20 cellular contexts compared by ENCODE assay signal in the genomic region with DNA sequence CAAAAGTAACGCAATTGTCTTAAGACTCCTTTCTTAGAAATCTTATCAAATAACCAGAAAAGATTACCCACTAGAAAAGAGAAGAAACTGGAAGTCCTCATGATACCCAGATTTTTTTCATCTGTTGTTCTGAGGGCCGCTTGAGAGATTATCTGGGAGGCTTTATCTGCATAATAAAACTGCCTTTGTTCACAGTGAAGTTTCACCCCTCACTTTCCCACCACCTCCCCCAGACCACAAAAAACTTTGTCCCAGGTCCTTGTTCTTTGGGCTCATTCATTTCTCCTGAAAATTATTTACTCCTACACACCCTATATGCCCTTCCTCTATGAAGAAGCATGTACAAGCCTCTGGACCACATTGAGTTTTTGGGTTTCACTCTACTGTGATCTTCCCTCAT.
DNase-seq lines count a peak whose midpoint lies in the region; ATAC-seq and TF ChIP-seq lines count a peak whose summit lies in the region.
"Had no signal": no experiment of that assay in that cellular context is flagged by ENCODE, and none has a peak within 500 bp of the region (broad histone marks: within the 10 kb centered on the region; RNA-seq: fewer than 3 reads in every experiment).

No MANE protein-coding gene starts in this region.

- H2BK12ac ChIP-seq in H9 (ENCODE audit: insufficient read length, low read depth, low read length): no peak overlapping the region

- peaks cover 50 to 54% of the 10 kb centered on the region in 2 experiments for H3K4me1 Mint-ChIP-seq in H9

- H3K79me2 ChIP-seq in H9 (ENCODE audit: insufficient read depth, low read length) (no peaks in the 10 kb centered on the region), smooth muscle cell (ENCODE audit: low read depth) (no peaks in the 10 kb centered on the region), osteoblast (ENCODE audit: insufficient read depth, low read length) (no peaks in the 10 kb centered on the region)

- no peak overlapping the region for H4K8ac ChIP-seq in H9 (replicated peaks; ENCODE audit: insufficient read length, low read depth, low read length)

- no peak overlapping the region for H4K91ac ChIP-seq in H9 (ENCODE audit: insufficient read length, low read depth, low read length)

- H3T11ph ChIP-seq in H9 (ENCODE audit: low read length): no peak overlapping the region

- H3K23me2 ChIP-seq in H9 (ENCODE audit: insufficient read length, low read depth, low read length, poor library complexity, severe bottlenecking): no peaks in the 10 kb centered on the region

- DNase-seq in H9 (no peak), NT2/D1 (ENCODE audit: low read depth, low spot score) (peak; percentile 65), smooth muscle cell (lab: John Stamatoyannopoulos, UW; ENCODE audit: unreplicated experiment) (no peak), osteoblast (ENCODE audit: insufficient read length, low spot score, missing footprints) (no peak), KG1 (lab: John Stamatoyannopoulos, UW) (no peak)
- DNase-seq: AML-193; CD4-positive, alpha-beta T cell; DMS53; GOT3; KBM-7; MM.1S; NCI-H2029; NCI-H446; NCI-H524 treated with DMSO at 0.1 percent for 48 hours; NCI-H774; Right ventricle myocardium superior; RPMI8226 had no signal

- H3K23ac ChIP-seq in H9 (ENCODE audit: insufficient read length, low read depth, low read length): no peak overlapping the region

- H3K9me3 ChIP-seq in H9 (ENCODE audit: control insufficient read depth, low read depth, low read length) (no peaks in the 10 kb centered on the region), NT2/D1 (ENCODE audit: insufficient read depth, low read length) (no peaks in the 10 kb centered on the region), iPS-18a (ENCODE audit: control insufficient read depth, low read depth, low read length) (no peaks in the 10 kb centered on the region), smooth muscle cell (replicated peaks; ENCODE audit: low read depth) (no peaks in the 10 kb centered on the region), osteoblast (ENCODE audit: low read depth, low read length) (peaks cover 2% of the 10 kb centered on the region)
- H3K9me3 ChIP-seq: BLaER1 treated with 17β-estradiol and CSF1 and Interleukin-3, amounts not matched to agents 10 nM and 100 nM had no signal

- no peaks in the 10 kb centered on the region for H4K20me1 ChIP-seq in H9 (ENCODE audit: control insufficient read depth, insufficient read depth, insufficient read length)
- no peaks in the 10 kb centered on the region for H4K20me1 ChIP-seq in smooth muscle cell (ENCODE audit: low read depth)
- no peaks in the 10 kb centered on the region for H4K20me1 ChIP-seq in osteoblast (ENCODE audit: insufficient read depth, low read length)
- H4K20me1 ChIP-seq: BLaER1 treated with 17β-estradiol and CSF1 and Interleukin-3, amounts not matched to agents 10 nM and 100 nM had no signal

- H2AFZ ChIP-seq in H9 (ENCODE audit: low read length) (peak overlapping the region; percentile 85), smooth muscle cell (ENCODE audit: low read depth) (peak overlapping the region; percentile 46), osteoblast (ENCODE audit: low read length) (no peak overlapping the region)

- no peak for ATAC-seq in HG03354 (IDR thresholded peaks at IDR 0.05; ENCODE audit: poor library complexity, severe bottlenecking, unreplicated experiment)

- H3K9ac ChIP-seq in H9 (ENCODE audit: extremely low read depth, insufficient read length, low read length) (no peak overlapping the region), NT2/D1 (ENCODE audit: insufficient read length, low read depth) (no peak overlapping the region), iPS-18a (ENCODE audit: low read length) (peak overlapping the region; percentile 11), smooth muscle cell (ENCODE audit: low read depth) (no peak overlapping the region)
- H3K9ac ChIP-seq: BLaER1 treated with 17β-estradiol and CSF1 and Interleukin-3, amounts not matched to agents 10 nM and 100 nM had no signal

- peaks cover 0 to 1% (median 0%) of the 10 kb centered on the region in 3 experiments; a peak in 2 of 7 replicates for H3K36me3 Mint-ChIP-seq in H9 (ENCODE audit: insufficient read depth in 1 of 3, low read depth in 3 of 3)

- no CpG with 5 or more reads among the region's 2 CpGs for WGBS in H9 (ENCODE audit: extremely low coverage, insufficient read length, low lambda C conversion rate)
- WGBS in smooth muscle cell (ENCODE audit: low lambda C conversion rate): 43% methylated on average over 2 of the region's 2 CpGs

- no peak overlapping the region for H2BK5ac ChIP-seq in H9 (ENCODE audit: insufficient read length, low read length)

- H3K4ac ChIP-seq in H9 (ENCODE audit: low read depth, low read length): no peak overlapping the region

- H3K9me3 Mint-ChIP-seq in H9: no peaks in the 10 kb centered on the region; a peak in 2 of 5 replicates

- no peaks in the 10 kb centered on the region for H3K79me1 ChIP-seq in H9 (ENCODE audit: insufficient read depth, low read depth, low read length, poor library complexity, severe bottlenecking)

- peak overlapping the region; percentile 85 to 97 (median 95) for H3K27ac Mint-ChIP-seq in H9
- H3K27ac Mint-ChIP-seq: CD4-positive, alpha-beta T cell had no signal

- no peaks in the 10 kb centered on the region; the same call in 1 of the 2 replicates for H3K27me3 Mint-ChIP-seq in H9 (ENCODE audit: low read depth)
- H3K27me3 Mint-ChIP-seq: CD4-positive, alpha-beta T cell had no signal

- H2BK20ac ChIP-seq in H9 (ENCODE audit: low read depth, low read length, poor library complexity, severe bottlenecking): no peak overlapping the region

- no peaks in the 10 kb centered on the region for H3K27me3 ChIP-seq in H9 (ENCODE audit: insufficient read depth, low read length)
- H3K27me3 ChIP-seq in NT2/D1 (ENCODE audit: insufficient read depth, insufficient read length): no peaks in the 10 kb centered on the region
- H3K27me3 ChIP-seq in iPS-18a (ENCODE audit: control insufficient read depth, insufficient read depth, low read length): no peaks in the 10 kb centered on the region
- no peaks in the 10 kb centered on the region for H3K27me3 ChIP-seq in smooth muscle cell (ENCODE audit: low read depth)
- H3K27me3 ChIP-seq in osteoblast (ENCODE audit: insufficient read depth, low read length): no peaks in the 10 kb centered on the region
- H3K27me3 ChIP-seq: BLaER1 treated with 17β-estradiol and CSF1 and Interleukin-3, amounts not matched to agents 10 nM and 100 nM had no signal

- H3K27ac ChIP-seq in H9 (ENCODE audit: insufficient read length, low read depth, low read length) (peak overlapping the region; percentile 33), iPS-18a (ENCODE audit: low read length) (peak overlapping the region; percentile 46), smooth muscle cell (ENCODE audit: low read depth) (no peak overlapping the region), osteoblast (ENCODE audit: low read depth, low read length) (no peak overlapping the region)
- H3K27ac ChIP-seq: BLaER1 treated with 17β-estradiol and CSF1 and Interleukin-3, amounts not matched to agents 10 nM and 100 nM had no signal

- H3K4me1 ChIP-seq in H9 (ENCODE audit: insufficient read depth, low read length) (no peaks in the 10 kb centered on the region; the same call in 1 of the 2 replicates), NT2/D1 (ENCODE audit: insufficient read depth, insufficient read length) (no peaks in the 10 kb centered on the region), iPS-18a (ENCODE audit: control insufficient read depth, low read depth, low read length) (peaks cover 37% of the 10 kb centered on the region), smooth muscle cell (ENCODE audit: low read depth) (peaks cover 33% of the 10 kb centered on the region), osteoblast (ENCODE audit: insufficient read depth, low read length) (no peaks in the 10 kb centered on the region)
- H3K4me1 ChIP-seq: BLaER1 treated with 17β-estradiol and CSF1 and Interleukin-3, amounts not matched to agents 10 nM and 100 nM had no signal

- H2BK15ac ChIP-seq in H9 (ENCODE audit: low read depth, low read length): no peak overlapping the region

- H3K4me3 ChIP-seq in NT2/D1 (ENCODE audit: insufficient read length, low read depth): no peak overlapping the region
- H3K4me3 ChIP-seq in iPS-18a (ENCODE audit: low read length): peak overlapping the region; percentile 39
- no peak overlapping the region for H3K4me3 ChIP-seq in smooth muscle cell
- H3K4me3 ChIP-seq in osteoblast (ENCODE audit: insufficient read depth, low read length): no peak overlapping the region
- H3K4me3 ChIP-seq: BLaER1 treated with 17β-estradiol and CSF1 and Interleukin-3, amounts not matched to agents 10 nM and 100 nM had no signal

- H3K4me3 Mint-ChIP-seq in H9: peak overlapping the region in 1 of 2 experiments; percentile 32; a peak in 2 of 5 replicates
- H3K4me3 Mint-ChIP-seq: CD4-positive, alpha-beta T cell had no signal

- no peaks in the 10 kb centered on the region for H3F3A ChIP-seq in smooth muscle cell (ENCODE audit: low read depth)

- H3K36me3 ChIP-seq in NT2/D1 (ENCODE audit: insufficient read depth, insufficient read length, low read length) (no peaks in the 10 kb centered on the region), iPS-18a (ENCODE audit: control insufficient read depth, low read depth, low read length) (no peaks in the 10 kb centered on the region), smooth muscle cell (ENCODE audit: low read depth) (no peaks in the 10 kb centered on the region), osteoblast (ENCODE audit: insufficient read depth, low read length) (no peaks in the 10 kb centered on the region)
- H3K36me3 ChIP-seq: BLaER1 treated with 17β-estradiol and CSF1 and Interleukin-3, amounts not matched to agents 10 nM and 100 nM had no signal

- H4K5ac ChIP-seq in H9 (ENCODE audit: insufficient read length, low read depth, low read length): no peak overlapping the region

- no peak overlapping the region for H3K14ac ChIP-seq in H9 (ENCODE audit: insufficient read depth, low read length)

- no peak overlapping the region for H3K56ac ChIP-seq in H9 (ENCODE audit: insufficient read length, low read depth, low read length)

- TF ChIP-seq CTCF in H9 (conservative IDR thresholded peaks at IDR 0.05) (no peak), smooth muscle cell (IDR thresholded peaks at IDR 0.05; ENCODE audit: borderline replicate concordance, insufficient read depth, poor library complexity, severe bottlenecking) (no peak), osteoblast (IDR thresholded peaks at IDR 0.05; ENCODE audit: extremely low read depth, low read depth, low read length) (no peak)

- no peak overlapping the region for H3K18ac ChIP-seq in H9 (ENCODE audit: insufficient read length, low read depth, low read length)

- H3K4me2 ChIP-seq in H9 (ENCODE audit: insufficient read depth, insufficient read length, low read length) (no peak overlapping the region), smooth muscle cell (no peak overlapping the region), osteoblast (ENCODE audit: insufficient read depth, low read length) (no peak overlapping the region)
- H3K4me2 ChIP-seq: BLaER1 treated with 17β-estradiol and CSF1 and Interleukin-3, amounts not matched to agents 10 nM and 100 nM had no signal

- H2AK5ac ChIP-seq in H9 (ENCODE audit: insufficient read length, low read length): no peak overlapping the region

- no peak overlapping the region for H2BK120ac ChIP-seq in H9 (ENCODE audit: low read depth, low read length, poor library complexity, severe bottlenecking)

Comparison
In these comparisons a context has a peak if more than half of its experiments do, and no peak if none do; other contexts are left out.
1. H3K27ac ChIP-seq: peak in H9 (single experiment) and iPS-18a (single experiment); none in smooth muscle cell (single experiment) and osteoblast (single experiment).